27 cellular contexts compared by ENCODE assay signal in genomic region chr10:129892571-129893045, GRCh38.
A peak's percentile ranks its signal among the peaks of the same experiment; 100 is the strongest.
DNase-seq lines count a peak whose midpoint lies in the region; TF ChIP-seq lines count a peak whose summit lies in the region.
"Had no signal": no experiment of that assay in that cellular context is flagged by ENCODE, and none has a peak within 500 bp of the region (broad histone marks: within the 10 kb centered on the region; RNA-seq: fewer than 3 reads in every experiment).

No MANE protein-coding gene starts in this region.

- H3K27ac Mint-ChIP-seq in neural progenitor cell = peak overlapping the region; percentile 46
- H3K27ac Mint-ChIP-seq in endodermal cell = no peak overlapping the region
- H3K27ac Mint-ChIP-seq: activated T-cell treated with anti-CD3 and anti-CD28 coated beads, Interleukin-2, amount 50 U/mL, for 72 hours; immature natural killer cell; nephron progenitor cell; stimulated activated naive B cell treated with anti-CD40 and anti-IgM and Interleukin-4, amounts not matched to agents 10 μg/mL and 1 μg/mL and 100 μg/mL, for 72 hours; T-helper 17 cell had no signal

- no peak for TF ChIP-seq CTCF in A673 (conservative IDR thresholded peaks at IDR 0.05; ENCODE audit: low read depth, low read length)
- no peak for TF ChIP-seq CTCF in SK-N-SH (IDR thresholded peaks at IDR 0.05)
- no peak for TF ChIP-seq CTCF in fibroblast of the aortic adventitia (IDR thresholded peaks at IDR 0.05; ENCODE audit: insufficient read depth, low read length)
- TF ChIP-seq CTCF in neural progenitor cell (IDR thresholded peaks at IDR 0.05) = no peak
- TF ChIP-seq CTCF in endodermal cell (conservative IDR thresholded peaks at IDR 0.05) = no peak

- H3K36me3 Mint-ChIP-seq in neural progenitor cell = no peaks in the 10 kb centered on the region
- H3K36me3 Mint-ChIP-seq in endodermal cell (ENCODE audit: low read depth) = no peaks in the 10 kb centered on the region
- H3K36me3 Mint-ChIP-seq: immature natural killer cell; stimulated activated naive B cell treated with anti-CD40 and anti-IgM and Interleukin-4, amounts not matched to agents 10 μg/mL and 1 μg/mL and 100 μg/mL, for 72 hours had no signal

- CTCF ChIA-PET in A673 (lab: Charles Lee) = no interaction called here
- CTCF ChIA-PET in SK-N-SH (lab: Yijun Ruan, JAX) = interaction anchor here (0.6 to 5.0 kb wide), 5 partner anchors 11 to 79 kb away, joined by 3 to 38 read pairs (median 5); no protein-coding TSS in a partner anchor

- WGBS in SK-N-SH (ENCODE audit: low lambda C conversion rate) = 14% methylated on average over 16 of the region's 17 CpGs
- 90 to 91% methylated on average over 11 to 17 of the region's 17 CpGs for WGBS in endodermal cell (ENCODE audit: insufficient coverage in 1 of 2, insufficient read length in 1 of 2), 2 experiments

- H3K27me3 Mint-ChIP-seq in neural progenitor cell (ENCODE audit: insufficient read depth, low read depth) = peaks cover 6% of the 10 kb centered on the region
- H3K27me3 Mint-ChIP-seq in endodermal cell (ENCODE audit: insufficient read depth) = peaks cover under 1% of the 10 kb centered on the region

- no peak overlapping the region for H2AFZ ChIP-seq in SK-N-SH (ENCODE audit: low read depth)
- no peak overlapping the region for H2AFZ ChIP-seq in neural progenitor cell (replicated peaks)

- H3K4me1 Mint-ChIP-seq in neural progenitor cell (peaks cover 43% of the 10 kb centered on the region), endodermal cell (peaks cover 45% of the 10 kb centered on the region)
- H3K4me1 Mint-ChIP-seq: central memory CD8-positive, alpha-beta T cell; immature natural killer cell; stimulated activated naive B cell treated with anti-CD40 and anti-IgM and Interleukin-4, amounts not matched to agents 10 μg/mL and 1 μg/mL and 100 μg/mL, for 72 hours; T-helper 17 cell had no signal

- H3K4me3 Mint-ChIP-seq in neural progenitor cell = no peak overlapping the region
- no peak overlapping the region for H3K4me3 Mint-ChIP-seq in endodermal cell
- H3K4me3 Mint-ChIP-seq: activated T-cell treated with anti-CD3 and anti-CD28 coated beads, Interleukin-2, amount 50 U/mL, for 72 hours; central memory CD8-positive, alpha-beta T cell; immature natural killer cell; nephron progenitor cell; stimulated activated naive B cell treated with anti-CD40 and anti-IgM and Interleukin-4, amounts not matched to agents 10 μg/mL and 1 μg/mL and 100 μg/mL, for 72 hours; T-helper 17 cell had no signal

- H3K9me2 ChIP-seq in SK-N-SH = no peaks in the 10 kb centered on the region

- H3K27me3 ChIP-seq in A673 (replicated peaks; ENCODE audit: insufficient read depth, low read depth, low read length, poor library complexity) (no peaks in the 10 kb centered on the region), SK-N-SH (ENCODE audit: insufficient read depth) (no peaks in the 10 kb centered on the region), neural progenitor cell (peaks cover 5% of the 10 kb centered on the region), endodermal cell (ENCODE audit: control insufficient read depth, insufficient read depth, low read length, poor library complexity, severe bottlenecking) (peaks cover 3% of the 10 kb centered on the region)
- H3K27me3 ChIP-seq: BLaER1 treated with 17β-estradiol and CSF1 and Interleukin-3, amounts not matched to agents 10 nM and 100 nM; foreskin keratinocyte; Peyer's patch; SJSA1; testis had no signal

- TF ChIP-seq EP300 in SK-N-SH (IDR thresholded peaks at IDR 0.05; ENCODE audit: borderline replicate concordance in 1 of 2, low read depth in 1 of 2, low read length in 1 of 2) = peak in 1 of 2 experiments; percentile 42; a peak in 1 of 4 replicates

- intact Hi-C loops in A673 (cut with micrococcal nuclease; ENCODE audit: unreplicated experiment) = loop anchor here (5.0 kb wide), 1 partner anchor 70 kb away; the partner anchor contains the start of gene EBF3

- H3F3A ChIP-seq in SK-N-SH (replicated peaks; ENCODE audit: insufficient read depth) = no peaks in the 10 kb centered on the region
- H3F3A ChIP-seq in neural progenitor cell (ENCODE audit: low read depth) = peaks cover 18% of the 10 kb centered on the region

- H3K9ac ChIP-seq in SK-N-SH = no peak overlapping the region
- no peak overlapping the region for H3K9ac ChIP-seq in neural progenitor cell
- no peak overlapping the region for H3K9ac ChIP-seq in endodermal cell (ENCODE audit: extremely low read depth, low read length, poor library complexity, severe bottlenecking)
- H3K9ac ChIP-seq: BLaER1 treated with 17β-estradiol and CSF1 and Interleukin-3, amounts not matched to agents 10 nM and 100 nM had no signal

- H4K20me1 ChIP-seq in SK-N-SH (ENCODE audit: insufficient read depth) (no peaks in the 10 kb centered on the region), neural progenitor cell (ENCODE audit: low read depth) (peaks cover 4% of the 10 kb centered on the region)
- H4K20me1 ChIP-seq: BLaER1 treated with 17β-estradiol and CSF1 and Interleukin-3, amounts not matched to agents 10 nM and 100 nM had no signal

- H3K36me3 ChIP-seq in A673 (ENCODE audit: insufficient read depth, low read length, poor library complexity, severe bottlenecking) (no peaks in the 10 kb centered on the region), SK-N-SH (replicated peaks in 1 of 2; ENCODE audit: control insufficient read depth in 1 of 2, insufficient read depth in 2 of 2, low read length in 1 of 2) (no peaks in the 10 kb centered on the region), neural progenitor cell (no peaks in the 10 kb centered on the region), endodermal cell (ENCODE audit: control insufficient read depth, insufficient read depth, low read length) (no peaks in the 10 kb centered on the region)
- H3K36me3 ChIP-seq: ascending aorta; BLaER1 treated with 17β-estradiol and CSF1 and Interleukin-3, amounts not matched to agents 10 nM and 100 nM; Peyer's patch; SJSA1 had no signal

- H3K4me3 ChIP-seq in A673 (ENCODE audit: low read depth, low read length, poor library complexity, severe bottlenecking) (no peak overlapping the region), SK-N-SH (ENCODE audit: low read depth in 2 of 2, low read length in 1 of 2) (no peak overlapping the region; a peak in 1 of 4 replicates), fibroblast of the aortic adventitia (ENCODE audit: low read depth, low read length) (no peak overlapping the region), neural progenitor cell (no peak overlapping the region), endodermal cell (ENCODE audit: low read length) (no peak overlapping the region)
- H3K4me3 ChIP-seq: ascending aorta; BLaER1 treated with 17β-estradiol and CSF1 and Interleukin-3, amounts not matched to agents 10 nM and 100 nM; Peyer's patch; SJSA1; testis had no signal

- H3K4me1 ChIP-seq in A673 (ENCODE audit: insufficient read depth, low read length, poor library complexity, severe bottlenecking) (peaks cover 62% of the 10 kb centered on the region), SK-N-SH (ENCODE audit: control insufficient read depth in 1 of 2, insufficient read depth in 2 of 2, low read depth in 1 of 2, low read length in 1 of 2) (peaks cover 0 to 11% of the 10 kb centered on the region in 2 experiments; a peak in 3 of 4 replicates), neural progenitor cell (peaks cover 44% of the 10 kb centered on the region), endodermal cell (ENCODE audit: control insufficient read depth, insufficient read depth, low read length) (peaks cover 4% of the 10 kb centered on the region)
- H3K4me1 ChIP-seq: ascending aorta, foreskin keratinocyte, Peyer's patch, SJSA1, testis had no signal

- H3K9me3 ChIP-seq in A673 (ENCODE audit: low read depth, low read length, poor library complexity, severe bottlenecking) (no peaks in the 10 kb centered on the region), SK-N-SH (no peaks in the 10 kb centered on the region), neural progenitor cell (ENCODE audit: low read depth) (no peaks in the 10 kb centered on the region), endodermal cell (ENCODE audit: control insufficient read depth, low read length) (no peaks in the 10 kb centered on the region)
- H3K9me3 ChIP-seq: ascending aorta; BLaER1 treated with 17β-estradiol and CSF1 and Interleukin-3, amounts not matched to agents 10 nM and 100 nM; Peyer's patch; testis had no signal

- H3K27ac ChIP-seq in A673 (ENCODE audit: low read depth, low read length, poor library complexity, severe bottlenecking) (peak overlapping the region; percentile 21), SK-N-SH (ENCODE audit: low read depth in 2 of 2, low read length in 1 of 2) (no peak overlapping the region), neural progenitor cell (no peak overlapping the region), endodermal cell (ENCODE audit: low read depth, low read length) (no peak overlapping the region)
- H3K27ac ChIP-seq: ascending aorta; BLaER1 treated with 17β-estradiol and CSF1 and Interleukin-3, amounts not matched to agents 10 nM and 100 nM; foreskin keratinocyte; Peyer's patch; SJSA1; testis had no signal

- TF ChIP-seq RAD21 in SK-N-SH (IDR thresholded peaks at IDR 0.05; ENCODE audit: low read length) = no peak

- no peak overlapping the region for H3K4me2 ChIP-seq in SK-N-SH
- no peak overlapping the region for H3K4me2 ChIP-seq in neural progenitor cell
- H3K4me2 ChIP-seq: BLaER1 treated with 17β-estradiol and CSF1 and Interleukin-3, amounts not matched to agents 10 nM and 100 nM had no signal

- POLR2A ChIA-PET in A673 (lab: Charles Lee; ENCODE audit: low non-redundant PET) = no interaction called here
- POLR2A ChIA-PET in SK-N-SH (lab: Yijun Ruan, JAX) = no interaction called here

- H3K9me3 Mint-ChIP-seq in neural progenitor cell (no peaks in the 10 kb centered on the region), endodermal cell (no peaks in the 10 kb centered on the region)
- H3K9me3 Mint-ChIP-seq: activated T-cell treated with anti-CD3 and anti-CD28 coated beads, Interleukin-2, amount 50 U/mL, for 72 hours; central memory CD8-positive, alpha-beta T cell; immature natural killer cell; nephron progenitor cell; stimulated activated naive B cell treated with anti-CD40 and anti-IgM and Interleukin-4, amounts not matched to agents 10 μg/mL and 1 μg/mL and 100 μg/mL, for 72 hours had no signal

- DNase-seq in A673 (ENCODE audit: low spot score) (peak; percentile 28), SK-N-SH (peak; percentile 62), fibroblast of the aortic adventitia (ENCODE audit: low read depth) (peak; percentile 52), neural progenitor cell (ENCODE audit: low spot score) (no peak), DMS153 treated with DMSO at 0.1 percent for 48 hours (lab: John Stamatoyannopoulos, UW; ENCODE audit: unreplicated experiment) (no peak), RKO (ENCODE audit: low spot score) (no peak), occipital lobe (lab: John Stamatoyannopoulos, UW) (no peak), endodermal cell (no peak)
- DNase-seq: activated CD4-positive, alpha-beta T cell treated with anti-CD3 and anti-CD28 coated beads for 48 hours; activated naive CD4-positive, alpha-beta T cell treated with anti-CD3 and anti-CD28 coated beads, Interleukin-2, amount 50 U/mL, for 16 hours; activated T-cell treated with anti-CD3 and anti-CD28 coated beads, Interleukin-2, amount 50 U/mL, for 72 hours; foreskin keratinocyte; hippocampal formation; immature natural killer cell; IMR-90; NCI-H2107; NCI-H510A; nephron progenitor cell; stimulated activated CD4-positive, alpha-beta T cell treated with anti-CD3 and anti-CD28 coated beads, Interleukin-2, amount 100 ng/mL, for 48 hours; stimulated activated naive B cell treated with anti-CD40 and anti-IgM and Interleukin-4, amounts not matched to agents 10 μg/mL and 1 μg/mL and 100 μg/mL, for 72 hours; T-helper 17 cell; testis had no signal

- H3K79me2 ChIP-seq in SK-N-SH (ENCODE audit: insufficient read depth) (no peaks in the 10 kb centered on the region), neural progenitor cell (ENCODE audit: low read depth) (no peaks in the 10 kb centered on the region)

- no TSS peak for BruUV-seq in A673 (replicated peaks; lab: Mats Ljungman, UMichigan)

Comparison
In these comparisons a context has a peak if more than half of its experiments do, and no peak if none do; other contexts are left out.
1. DNase-seq: peak in A673 (single experiment), SK-N-SH (single experiment) and fibroblast of the aortic adventitia (single experiment); none in neural progenitor cell (single experiment), DMS153 treated with DMSO at 0.1 percent for 48 hours (single experiment), RKO (single experiment), occipital lobe (single experiment) and endodermal cell (single experiment).